In the genomic region with DNA sequence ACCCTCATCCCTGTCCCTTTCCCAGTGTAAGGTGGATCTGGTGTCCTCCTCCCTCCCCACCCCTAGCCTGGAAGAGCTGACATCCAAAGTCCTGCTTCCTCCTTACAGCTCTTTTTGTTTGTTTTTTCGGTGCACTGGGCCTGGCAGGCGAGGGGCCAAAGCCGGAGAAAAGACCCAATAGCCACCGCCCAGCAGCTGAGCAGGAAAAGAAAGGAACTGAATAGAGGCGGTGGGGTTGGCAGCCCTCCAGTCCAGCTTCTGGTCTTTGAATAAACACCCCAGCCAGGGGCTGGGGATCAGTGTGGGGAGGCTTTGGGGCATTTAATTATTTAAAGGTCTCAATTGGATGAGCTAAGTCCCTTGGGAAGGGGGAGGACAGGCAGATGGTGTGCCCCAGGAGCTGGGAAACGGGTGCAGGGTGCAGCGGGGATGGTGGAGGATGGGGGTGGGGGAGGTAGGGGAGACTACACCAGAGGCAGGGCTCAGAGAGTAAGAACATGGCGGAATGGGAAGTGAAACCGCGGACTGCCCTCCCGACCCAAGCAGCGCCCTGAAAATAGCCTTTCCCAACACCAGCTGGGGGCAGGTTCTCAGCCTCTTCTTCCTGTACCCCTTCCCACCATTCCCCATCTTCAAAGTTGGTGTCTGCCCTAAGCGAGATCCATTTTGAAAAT, we compare ENCODE assay signal across 8 cellular contexts. TPM values are rescaled to one million over a fixed set of nuclear protein-coding genes. Genes with fewer than 3 reads are reported as not detected.
A peak's percentile ranks its signal among the peaks of the same experiment; 100 is the strongest.
DNase-seq lines count a peak whose midpoint lies in the region; TF ChIP-seq lines count a peak whose summit lies in the region.

No MANE protein-coding gene starts in this region.

- WGBS in esophagus muscularis mucosa: 37% methylated on average over 13 of the region's 13 CpGs

- TF ChIP-seq EP300 in esophagus muscularis mucosa (IDR thresholded peaks at IDR 0.05): no peak

- no peaks in the 10 kb centered on the region for H3K9me3 Mint-ChIP-seq in activated CD4-positive, alpha-beta T cell treated with anti-CD3 and anti-CD28 coated beads, Interleukin-2, amount 10 ng/mL, durations not matched to agents 7 days and 5 days

- intact Hi-C loops in esophagus muscularis mucosa (cut with DNase I) (no loop called here), posterior cingulate gyrus (cut with DNase I) (no loop called here)

- H3K4me3 Mint-ChIP-seq in activated CD4-positive, alpha-beta T cell treated with anti-CD3 and anti-CD28 coated beads, Interleukin-2, amount 10 ng/mL, durations not matched to agents 7 days and 5 days: peak overlapping the region; percentile 66

- H3K27me3 Mint-ChIP-seq in activated CD4-positive, alpha-beta T cell treated with anti-CD3 and anti-CD28 coated beads, Interleukin-2, amount 10 ng/mL, durations not matched to agents 7 days and 5 days: no peaks in the 10 kb centered on the region

- H3K27ac ChIP-seq in esophagus muscularis mucosa (replicated peaks in 1 of 4): peak overlapping the region; percentile 92 to 95 (median 94)

- CTCF ChIA-PET in activated CD4-positive, alpha-beta T cell treated with anti-CD3 and anti-CD28 coated beads, Interleukin-2, amount 10 ng/mL, durations not matched to agents 7 days and 5 days (lab: Charles Lee): interaction anchor here (0.6 to 10.2 kb wide), 12 partner anchors 9 to 1753 kb away, joined by 3 to 169 read pairs (median 4); a partner anchor contains a TSS

- no peak for TF ChIP-seq POLR2A in esophagus muscularis mucosa (IDR thresholded peaks at IDR 0.05; ENCODE audit: low read depth)

- H3K9me3 ChIP-seq in esophagus muscularis mucosa: no peaks in the 10 kb centered on the region

- H3K4me1 Mint-ChIP-seq in activated CD4-positive, alpha-beta T cell treated with anti-CD3 and anti-CD28 coated beads, Interleukin-2, amount 10 ng/mL, durations not matched to agents 7 days and 5 days: peaks cover 79% of the 10 kb centered on the region

- H3K27ac Mint-ChIP-seq in activated CD4-positive, alpha-beta T cell treated with anti-CD3 and anti-CD28 coated beads, Interleukin-2, amount 10 ng/mL, durations not matched to agents 7 days and 5 days: peak overlapping the region; percentile 98

- no peak overlapping the region for H3K4me3 ChIP-seq in esophagus muscularis mucosa

- H3K36me3 Mint-ChIP-seq in activated CD4-positive, alpha-beta T cell treated with anti-CD3 and anti-CD28 coated beads, Interleukin-2, amount 10 ng/mL, durations not matched to agents 7 days and 5 days (ENCODE audit: low read depth): no peaks in the 10 kb centered on the region

- DNase-seq in activated CD4-positive, alpha-beta T cell treated with anti-CD3 and anti-CD28 coated beads, Interleukin-2, amount 10 ng/mL, durations not matched to agents 7 days and 5 days: no peak
- no peak for DNase-seq in activated CD4-positive, alpha-beta T cell treated with anti-CD3 and anti-CD28 coated beads for 4 hours
- peak; percentile 59 to 78 for DNase-seq in NOMO-1 (lab: John Stamatoyannopoulos, UW; ENCODE audit: unreplicated experiment in 2 of 2)
- no peak for DNase-seq in esophagus muscularis mucosa (ENCODE audit: extremely low spot score)
- DNase-seq in posterior cingulate gyrus: peak; percentile 53 to 92 (median 72)
- no peak for DNase-seq in kidney glomerular epithelial cell (lab: John Stamatoyannopoulos, UW)
- DNase-seq in SW480 (ENCODE audit: low spot score): no peak
- no peak for DNase-seq in stimulated activated CD8-positive, alpha-beta memory T cell treated with anti-CD3 and anti-CD28 coated beads, Interleukin-4, amount 100 ng/mL, for 48 hours

- POLR2A ChIA-PET in activated CD4-positive, alpha-beta T cell treated with anti-CD3 and anti-CD28 coated beads, Interleukin-2, amount 10 ng/mL, durations not matched to agents 7 days and 5 days (lab: Charles Lee): interaction anchor here (1.3 to 3.2 kb wide), 3 partner anchors 17 to 19 kb away, joined by 4 to 10 read pairs (median 6); no protein-coding TSS in a partner anchor

- H3K27me3 ChIP-seq in esophagus muscularis mucosa: no peaks in the 10 kb centered on the region

- no peak for TF ChIP-seq CTCF in esophagus muscularis mucosa (IDR thresholded peaks at IDR 0.05)

- H3K4me1 ChIP-seq in esophagus muscularis mucosa: peaks cover 67 to 84% (median 77%) of the 10 kb centered on the region in 4 donors

- no peaks in the 10 kb centered on the region for H3K36me3 ChIP-seq in esophagus muscularis mucosa

RNA-seq across cellular contexts. Expression of a gene that starts 20.2 kb away (rescaled TPM):
- total RNA-seq in activated CD4-positive, alpha-beta T cell treated with anti-CD3 and anti-CD28 coated beads, Interleukin-2, amount 10 ng/mL, durations not matched to agents 7 days and 5 days: 10 to 100 TPM; 73.6 to 82.3 TPM
- 100 to 1,000 TPM in 3 of 4 donors, 10 to 100 TPM in 1; 67.7 to 656 (median 159) TPM for total RNA-seq in esophagus muscularis mucosa

RNA-seq across cellular contexts. Expression of a gene that starts 25.4 kb away (rescaled TPM):
- not detected for total RNA-seq in activated CD4-positive, alpha-beta T cell treated with anti-CD3 and anti-CD28 coated beads, Interleukin-2, amount 10 ng/mL, durations not matched to agents 7 days and 5 days
- 10 to 100 TPM; 24.5 to 36.8 (median 33.8) TPM for total RNA-seq in esophagus muscularis mucosa

Comparison
In these comparisons a context has a peak if more than half of its experiments do, and no peak if none do; other contexts are left out.
1. DNase-seq: peak in NOMO-1 (2 of 2) and posterior cingulate gyrus (10 of 10); none in activated CD4-positive, alpha-beta T cell treated with anti-CD3 and anti-CD28 coated beads, Interleukin-2, amount 10 ng/mL, durations not matched to agents 7 days and 5 days (single experiment), activated CD4-positive, alpha-beta T cell treated with anti-CD3 and anti-CD28 coated beads for 4 hours (0 of 2), esophagus muscularis mucosa (single experiment), kidney glomerular epithelial cell (single experiment), SW480 (single experiment) and stimulated activated CD8-positive, alpha-beta memory T cell treated with anti-CD3 and anti-CD28 coated beads, Interleukin-4, amount 100 ng/mL, for 48 hours (single experiment).
2. RNA of a gene that starts 25.4 kb away (total RNA-seq): 24.5 to 36.8 TPM in esophagus muscularis mucosa; not detected in activated CD4-positive, alpha-beta T cell treated with anti-CD3 and anti-CD28 coated beads, Interleukin-2, amount 10 ng/mL, durations not matched to agents 7 days and 5 days; every median in the first group is over 10 times any median in the second.